In genomic region chr9:34665381-34666250, GRCh38 we compare ENCODE assay signal across 1 cellular context.
A peak's percentile ranks its signal among the peaks of the same experiment; 100 is the strongest.
TF ChIP-seq lines count a peak whose summit lies in the region.

No MANE protein-coding gene starts in this region.

TF ChIP-seq in GM23338, 12 proteins besides CTCF, POLR2A, EP300 and RAD21 (continued from another document):
- no peak for TF ChIP-seq ZNF462 (CRISPR knock-in tag; IDR thresholded peaks at IDR 0.05)
- TF ChIP-seq POLR2AphosphoS5 (IDR thresholded peaks at IDR 0.05; ENCODE audit: low read depth), result peak; percentile 84
TF ChIP-seq in GM23338: peak in this region for 2.
